1 cellular context compared by ENCODE assay signal in the genomic region with DNA sequence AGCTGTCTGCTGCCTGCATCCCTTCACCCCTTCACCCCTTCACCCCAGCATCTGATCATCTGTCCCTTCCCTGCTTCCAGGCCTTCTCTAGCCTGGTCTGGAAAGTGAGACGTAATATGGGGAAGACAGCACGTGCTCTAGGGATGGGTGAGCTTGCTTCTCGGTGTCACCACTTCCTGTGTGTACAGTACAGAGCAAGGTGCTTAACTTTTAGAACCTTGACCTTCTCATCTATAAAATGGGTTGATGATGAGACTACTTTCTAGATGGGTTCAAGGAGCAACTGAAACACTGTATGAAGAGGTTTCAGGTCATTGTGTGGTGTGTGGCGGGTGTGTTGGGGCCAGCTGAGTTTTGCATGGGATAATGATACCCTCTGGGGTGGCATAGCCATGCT.
TF ChIP-seq lines count a peak whose summit lies in the region.

No MANE protein-coding gene starts in this region.

TF ChIP-seq in HCT116, 20 proteins besides CTCF, POLR2A, EP300 and RAD21:
- TF ChIP-seq CEBPB (IDR thresholded peaks at IDR 0.05; ENCODE audit: low read depth) (no peak), FOSL1 (IDR thresholded peaks at IDR 0.05; ENCODE audit: low read depth) (no peak), EZH2phosphoT487 (IDR thresholded peaks at IDR 0.05; ENCODE audit: borderline replicate concordance) (no peak), SIN3A (IDR thresholded peaks at IDR 0.05; ENCODE audit: low read depth) (no peak)
- TF ChIP-seq, protein P1, sequence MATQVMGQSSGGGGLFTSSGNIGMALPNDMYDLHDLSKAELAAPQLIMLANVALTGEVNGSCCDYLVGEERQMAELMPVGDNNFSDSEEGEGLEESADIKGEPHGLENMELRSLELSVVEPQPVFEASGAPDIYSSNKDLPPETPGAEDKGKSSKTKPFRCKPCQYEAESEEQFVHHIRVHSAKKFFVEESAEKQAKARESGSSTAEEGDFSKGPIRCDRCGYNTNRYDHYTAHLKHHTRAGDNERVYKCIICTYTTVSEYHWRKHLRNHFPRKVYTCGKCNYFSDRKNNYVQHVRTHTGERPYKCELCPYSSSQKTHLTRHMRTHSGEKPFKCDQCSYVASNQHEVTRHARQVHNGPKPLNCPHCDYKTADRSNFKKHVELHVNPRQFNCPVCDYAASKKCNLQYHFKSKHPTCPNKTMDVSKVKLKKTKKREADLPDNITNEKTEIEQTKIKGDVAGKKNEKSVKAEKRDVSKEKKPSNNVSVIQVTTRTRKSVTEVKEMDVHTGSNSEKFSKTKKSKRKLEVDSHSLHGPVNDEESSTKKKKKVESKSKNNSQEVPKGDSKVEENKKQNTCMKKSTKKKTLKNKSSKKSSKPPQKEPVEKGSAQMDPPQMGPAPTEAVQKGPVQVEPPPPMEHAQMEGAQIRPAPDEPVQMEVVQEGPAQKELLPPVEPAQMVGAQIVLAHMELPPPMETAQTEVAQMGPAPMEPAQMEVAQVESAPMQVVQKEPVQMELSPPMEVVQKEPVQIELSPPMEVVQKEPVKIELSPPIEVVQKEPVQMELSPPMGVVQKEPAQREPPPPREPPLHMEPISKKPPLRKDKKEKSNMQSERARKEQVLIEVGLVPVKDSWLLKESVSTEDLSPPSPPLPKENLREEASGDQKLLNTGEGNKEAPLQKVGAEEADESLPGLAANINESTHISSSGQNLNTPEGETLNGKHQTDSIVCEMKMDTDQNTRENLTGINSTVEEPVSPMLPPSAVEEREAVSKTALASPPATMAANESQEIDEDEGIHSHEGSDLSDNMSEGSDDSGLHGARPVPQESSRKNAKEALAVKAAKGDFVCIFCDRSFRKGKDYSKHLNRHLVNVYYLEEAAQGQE (IDR thresholded peaks at IDR 0.05; ENCODE audit: low read depth): no peak
